9 cellular contexts compared by ENCODE assay signal in the genomic region with DNA sequence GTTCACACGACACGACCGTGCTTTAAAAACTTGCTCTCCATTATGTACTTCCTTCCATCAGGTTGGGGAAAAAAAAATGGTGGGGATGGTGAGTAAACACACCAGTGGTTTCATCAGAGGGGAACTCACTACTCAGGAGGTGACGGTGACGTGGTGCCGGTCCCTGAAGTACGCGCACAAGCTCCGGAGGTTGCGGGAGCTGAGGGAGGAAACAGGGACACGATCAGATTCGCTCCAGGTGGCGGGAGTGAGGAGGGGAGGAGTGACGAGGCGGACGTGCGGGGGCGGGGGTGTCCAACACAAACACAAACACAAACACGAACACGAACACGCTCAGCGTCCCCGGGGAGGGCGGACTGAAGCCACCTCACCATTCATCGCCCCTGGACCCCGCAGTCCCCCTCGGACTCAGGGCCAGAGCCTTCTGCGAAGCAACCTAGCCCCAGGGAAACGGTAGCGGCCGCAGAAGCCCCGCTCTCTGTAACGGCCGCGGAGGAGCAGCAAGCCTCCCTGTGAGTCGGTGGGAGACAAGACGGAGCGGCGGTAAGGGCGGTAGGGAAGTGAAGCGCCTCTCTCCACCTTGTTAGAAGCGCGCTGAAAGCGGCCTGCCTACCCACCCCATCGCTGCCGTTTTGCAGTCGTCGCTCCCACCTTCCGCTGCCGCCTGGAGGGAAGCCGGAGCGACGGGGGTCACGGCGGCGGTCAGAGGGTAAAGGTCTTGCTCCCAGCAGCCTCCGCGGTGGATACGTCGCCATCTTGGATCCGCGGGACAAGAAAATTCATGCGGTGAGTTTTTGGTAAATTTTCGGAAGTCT. TPM values are rescaled to one million over a fixed set of nuclear protein-coding genes. Genes with fewer than 3 reads are reported as not detected.
A peak's percentile ranks its signal among the peaks of the same experiment; 100 is the strongest.
DNase-seq lines count a peak whose midpoint lies in the region; ATAC-seq, FAIRE-seq and TF ChIP-seq lines count a peak whose summit lies in the region.
"Had no signal": no experiment of that assay in that cellular context is flagged by ENCODE, and none has a peak within 500 bp of the region (broad histone marks: within the 10 kb centered on the region; RNA-seq: fewer than 3 reads in every experiment).

A gene with protein sequence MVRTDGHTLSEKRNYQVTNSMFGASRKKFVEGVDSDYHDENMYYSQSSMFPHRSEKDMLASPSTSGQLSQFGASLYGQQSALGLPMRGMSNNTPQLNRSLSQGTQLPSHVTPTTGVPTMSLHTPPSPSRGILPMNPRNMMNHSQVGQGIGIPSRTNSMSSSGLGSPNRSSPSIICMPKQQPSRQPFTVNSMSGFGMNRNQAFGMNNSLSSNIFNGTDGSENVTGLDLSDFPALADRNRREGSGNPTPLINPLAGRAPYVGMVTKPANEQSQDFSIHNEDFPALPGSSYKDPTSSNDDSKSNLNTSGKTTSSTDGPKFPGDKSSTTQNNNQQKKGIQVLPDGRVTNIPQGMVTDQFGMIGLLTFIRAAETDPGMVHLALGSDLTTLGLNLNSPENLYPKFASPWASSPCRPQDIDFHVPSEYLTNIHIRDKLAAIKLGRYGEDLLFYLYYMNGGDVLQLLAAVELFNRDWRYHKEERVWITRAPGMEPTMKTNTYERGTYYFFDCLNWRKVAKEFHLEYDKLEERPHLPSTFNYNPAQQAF (plus strand): TSS at position 739 of the 815 bp plus-strand sequence. CDS start 34,794 bp downstream, outside the sequence.

- ATAC-seq in GM19035 (IDR thresholded peaks at IDR 0.05; ENCODE audit: unreplicated experiment) (peak; percentile 76), HG03342 (IDR thresholded peaks at IDR 0.05; ENCODE audit: unreplicated experiment) (peak; percentile 65)

- H3K4me1 ChIP-seq in kidney (ENCODE audit: control insufficient read depth in 1 of 2, insufficient read depth in 1 of 2, low read depth in 1 of 2, low read length in 2 of 2), result peaks cover 2 to 18% of the 10 kb centered on the region in 2 donors

- H3K9me3 ChIP-seq in kidney (ENCODE audit: control insufficient read depth in 1 of 2, low read length in 2 of 2), result no peaks in the 10 kb centered on the region

- FAIRE-seq in kidney (lab: Jason Lieb, UNC), result no peak
- FAIRE-seq: TTC549 had no signal

- peak within 1 kb of the TSS; percentile 94 to 98 for H3K9ac ChIP-seq in kidney (ENCODE audit: low read length in 2 of 2)

- intact Hi-C loops in kidney (cut with DNase I), result no loop called here

- TF ChIP-seq CTCF in AG10803 (conservative IDR thresholded peaks at IDR 0.05; ENCODE audit: low read length) (no peak), kidney (IDR thresholded peaks at IDR 0.05; ENCODE audit: borderline replicate concordance, extremely low read depth, insufficient read depth) (no peak)

- H3K27ac ChIP-seq in kidney (ENCODE audit: low read depth in 2 of 2, low read length in 2 of 2), result peak within 1 kb of the TSS; percentile 97 to 98

- peaks cover 0 to 9% of the 10 kb centered on the region in 2 donors for H3K36me3 ChIP-seq in kidney (ENCODE audit: control insufficient read depth in 1 of 2, insufficient read depth in 2 of 2, low read length in 2 of 2)

- peak; percentile 86 for DNase-seq in AG10803 (ENCODE audit: low read depth)
- peak; percentile 71 for DNase-seq in NCI-H446 treated with DMSO at 0.1 percent for 48 hours (lab: John Stamatoyannopoulos, UW)
- DNase-seq in activated CD4-positive, CD25-positive, alpha-beta regulatory T cell treated with anti-CD3 and anti-CD28 coated beads, Interleukin-2, amount 50 U/mL, for 72 hours, result peak; percentile 87
- peak; percentile 89 for DNase-seq in cerebellar cortex (ENCODE audit: low spot score)
- DNase-seq in kidney, result peak; percentile 96
- DNase-seq in stimulated activated CD4-positive, alpha-beta T cell treated with anti-CD3 and anti-CD28 coated beads, Interleukin-15, amount 100 ng/mL, for 1 hour (ENCODE audit: low read depth in 1 of 2, low spot score in 1 of 2), result peak; percentile 78 to 85

- H3K4me3 ChIP-seq in AG10803 (ENCODE audit: low read length) (peak within 1 kb of the TSS; percentile 84), kidney (ENCODE audit: low read length in 2 of 2) (peak within 1 kb of the TSS; percentile 97)

RNA-seq across cellular contexts. Expression of the gene that starts here (rescaled TPM):
- 68.8 TPM for total RNA-seq in kidney
- polyA plus RNA-seq in kidney (ENCODE audit: insufficient read depth, low read depth, low replicate concordance), result 21.0 TPM

Comparison
In these comparisons a context has a peak if more than half of its experiments do, and no peak if none do; other contexts are left out.
1. Peak in every context shown above with its lines: DNase-seq, ATAC-seq, H3K4me3 ChIP-seq and H3K27ac ChIP-seq.